ENCODE assay signal across 16 cellular contexts in genomic region chr13:84609716-84610115, GRCh38.
A peak's percentile ranks its signal among the peaks of the same experiment; 100 is the strongest.
DNase-seq lines count a peak whose midpoint lies in the region; ATAC-seq, FAIRE-seq and TF ChIP-seq lines count a peak whose summit lies in the region.
"Had no signal": no experiment of that assay in that cellular context is flagged by ENCODE, and none has a peak within 500 bp of the region (broad histone marks: within the 10 kb centered on the region; RNA-seq: fewer than 3 reads in every experiment).

No MANE protein-coding gene starts in this region.

- no peak overlapping the region for H3K27ac Mint-ChIP-seq in HFFc6
- H3K27ac Mint-ChIP-seq: activated CD4-positive, alpha-beta memory T cell treated with anti-CD3 and anti-CD28 coated beads for 36 hours; natural killer cell had no signal

- H3K36me3 Mint-ChIP-seq in HFFc6 (ENCODE audit: low read depth): no peaks in the 10 kb centered on the region; the same call in 1 of the 2 replicates
- H3K36me3 Mint-ChIP-seq: activated CD4-positive, alpha-beta memory T cell treated with anti-CD3 and anti-CD28 coated beads for 36 hours; natural killer cell had no signal

- POLR2A ChIA-PET in A549 (lab: Yijun Ruan, JAX): no interaction called here

- H3K4me3 Mint-ChIP-seq in HFFc6: no peak overlapping the region
- H3K4me3 Mint-ChIP-seq: activated CD4-positive, alpha-beta memory T cell treated with anti-CD3 and anti-CD28 coated beads for 36 hours; natural killer cell had no signal

- no peak overlapping the region for H3K27ac ChIP-seq in A549

- FAIRE-seq in A549 (lab: Jason Lieb, UNC): no peak
- FAIRE-seq: D721Med had no signal

- H3K27me3 Mint-ChIP-seq in HFFc6 (ENCODE audit: insufficient read depth): no peaks in the 10 kb centered on the region
- H3K27me3 Mint-ChIP-seq: activated CD4-positive, alpha-beta memory T cell treated with anti-CD3 and anti-CD28 coated beads for 36 hours had no signal

- H3K4me3 ChIP-seq in A549: no peak overlapping the region
- H3K4me3 ChIP-seq: lung had no signal

- ATAC-seq in A549 (no peak), HG03139 (IDR thresholded peaks at IDR 0.05; ENCODE audit: unreplicated experiment) (no peak), GM18870 (IDR thresholded peaks at IDR 0.05; ENCODE audit: unreplicated experiment) (no peak)
- ATAC-seq: natural killer cell, SK-N-SH treated with all-trans-retinoic acid at 6 μM for 48 hours had no signal

- CTCF ChIA-PET in A549 (lab: Yijun Ruan, JAX): no interaction called here

- no peak overlapping the region for H3K4me2 ChIP-seq in A549

- H3K4me1 Mint-ChIP-seq in HFFc6 (ENCODE audit: low read depth): peaks cover 42% of the 10 kb centered on the region
- H3K4me1 Mint-ChIP-seq: natural killer cell had no signal

- H3K9me3 ChIP-seq in A549: no peaks in the 10 kb centered on the region

- TF ChIP-seq EP300 in A549 (IDR thresholded peaks at IDR 0.05): no peak

- DNase-seq in A549 (ENCODE audit: low read depth in 1 of 2, low spot score in 1 of 2): peak in 1 of 2 experiments; percentile 1
- DNase-seq in HFFc6: peak; percentile 54
- peak; percentile 4 for DNase-seq in amniotic epithelial cell (ENCODE audit: low read depth)
- peak; percentile 8 for DNase-seq in fibroblast of the conjunctiva (ENCODE audit: low read depth)
- DNase-seq in OCI-M2 (lab: John Stamatoyannopoulos, UW; ENCODE audit: unreplicated experiment): no peak
- no peak for DNase-seq in activated gamma-delta T cell treated with Interleukin-2 at 50 U/mL for 16 hours
- DNase-seq: activated CD4-positive, alpha-beta memory T cell treated with anti-CD3 and anti-CD28 coated beads for 36 hours; dermis blood vessel endothelial cell; natural killer cell; NCI-H1092; NCI-H2227 treated with DMSO at 0.1 percent for 48 hours had no signal

- 12% methylated on average over 1 of the region's 1 CpG for WGBS in A549 (ENCODE audit: missing lambda C conversion rate)

- no peak for TF ChIP-seq POLR2A in A549 (IDR thresholded peaks at IDR 0.05; ENCODE audit: low read length)

- H3K4me1 ChIP-seq in A549: no peaks in the 10 kb centered on the region

- no peaks in the 10 kb centered on the region for H3K9me3 Mint-ChIP-seq in HFFc6
- H3K9me3 Mint-ChIP-seq: activated CD4-positive, alpha-beta memory T cell treated with anti-CD3 and anti-CD28 coated beads for 36 hours had no signal

- TF ChIP-seq CTCF in A549 (IDR thresholded peaks at IDR 0.05): no peak
- TF ChIP-seq CTCF in HFFc6 (IDR thresholded peaks at IDR 0.05): no peak

- no peak for TF ChIP-seq RAD21 in A549 (conservative IDR thresholded peaks at IDR 0.05 in 1 of 2, IDR thresholded peaks at IDR 0.05 in 1 of 2)

TF ChIP-seq in A549, 52 proteins besides CTCF, POLR2A, EP300 and RAD21:
- TF ChIP-seq CBX2 (IDR thresholded peaks at IDR 0.05; ENCODE audit: borderline replicate concordance, low read depth) (no peak), MAFK (IDR thresholded peaks at IDR 0.05; ENCODE audit: partially characterized antibody) (peak; percentile 76), RFX5 (IDR thresholded peaks at IDR 0.05) (no peak)

Comparison
In these comparisons a context has a peak if more than half of its experiments do, and no peak if none do; other contexts are left out.
1. DNase-seq: peak in HFFc6 (single experiment), amniotic epithelial cell (single experiment) and fibroblast of the conjunctiva (single experiment); none in OCI-M2 (single experiment) and activated gamma-delta T cell treated with Interleukin-2 at 50 U/mL for 16 hours (single experiment).